Comparison of ENCODE assay signal across 7 cellular contexts in genomic region chr16:54931041-54931756, GRCh38. TPM values are rescaled to one million over a fixed set of nuclear protein-coding genes. Genes with fewer than 3 reads are reported as not detected.
A peak's percentile ranks its signal among the peaks of the same experiment; 100 is the strongest.
DNase-seq lines count a peak whose midpoint lies in the region; ATAC-seq lines count a peak whose summit lies in the region.

No MANE protein-coding gene starts in this region.

- H3K4me1 ChIP-seq in ES-I3 (ENCODE audit: insufficient read depth, low read length) (no peaks in the 10 kb centered on the region; the same call in none of the 2 replicates), iPS DF 6.9 (ENCODE audit: control insufficient read depth, insufficient read depth, low read length) (0 out of 2 replicates have a peak, but pooled peaks cover 3% of the 10 kb centered on the region)

- H3K27ac ChIP-seq in iPS DF 6.9 (ENCODE audit: low read length): no peak overlapping the region

- peaks cover 51% of the 10 kb centered on the region for H3K27me3 ChIP-seq in iPS DF 6.9 (ENCODE audit: control insufficient read depth, insufficient read depth, low read length)

- peaks cover 23% of the 10 kb centered on the region for H3K4me1 Mint-ChIP-seq in activated T-helper 2 cell treated with anti-CD3 and anti-CD28 coated beads, Interferon-gamma antibody, Interleukin-2, Interleukin-4, amounts not matched to agents 10 μg/mL and 5 μg/mL and 100 μg/mL, durations not matched to agents 14 hours and 24 hours and 36 hours (ENCODE audit: low read depth)
- peaks cover 44% of the 10 kb centered on the region for H3K4me1 Mint-ChIP-seq in stimulated activated effector memory CD8-positive, alpha-beta T cell treated with anti-CD3 and anti-CD28 coated beads, Interleukin-12 subunit alpha, Interleukin-12 subunit beta, amount 100 ng/mL, for 72 hours

- H3K9me3 Mint-ChIP-seq in activated T-helper 2 cell treated with anti-CD3 and anti-CD28 coated beads, Interferon-gamma antibody, Interleukin-2, Interleukin-4, amounts not matched to agents 10 μg/mL and 5 μg/mL and 100 μg/mL, durations not matched to agents 14 hours and 24 hours and 36 hours: peaks cover 17% of the 10 kb centered on the region
- H3K9me3 Mint-ChIP-seq in stimulated activated effector memory CD8-positive, alpha-beta T cell treated with anti-CD3 and anti-CD28 coated beads, Interleukin-12 subunit alpha, Interleukin-12 subunit beta, amount 100 ng/mL, for 72 hours: no peaks in the 10 kb centered on the region

- peak overlapping the region; percentile 40; the same call in 1 of the 2 replicates for H3K4me3 ChIP-seq in iPS DF 6.9 (ENCODE audit: low read length)

- WGBS in iPS DF 6.9 (ENCODE audit: insufficient coverage, insufficient read length): no CpG with 5 or more reads among the region's 88 CpGs

- ATAC-seq in stimulated activated effector memory CD8-positive, alpha-beta T cell treated with anti-CD3 and anti-CD28 coated beads, Interleukin-12 subunit alpha, Interleukin-12 subunit beta, amount 100 ng/mL, for 72 hours: no peak
- ATAC-seq in GM21423 (IDR thresholded peaks at IDR 0.05; ENCODE audit: unreplicated experiment) (no peak), GM21526 (IDR thresholded peaks at IDR 0.05; ENCODE audit: low FRiP score, unreplicated experiment) (no peak)

- DNase-seq in LHCN-M2 (ENCODE audit: low read depth) (peak; percentile 55), iPS DF 6.9 (ENCODE audit: low read depth, low spot score) (no peak)
- peak; percentile 19 for DNase-seq in activated T-helper 2 cell treated with anti-CD3 and anti-CD28 coated beads, Interferon-gamma antibody, Interleukin-2, Interleukin-4, amounts not matched to agents 10 μg/mL and 5 μg/mL and 100 μg/mL, durations not matched to agents 14 hours and 24 hours and 36 hours (ENCODE audit: low spot score)
- no peak for DNase-seq in stimulated activated effector memory CD8-positive, alpha-beta T cell treated with anti-CD3 and anti-CD28 coated beads, Interleukin-12 subunit alpha, Interleukin-12 subunit beta, amount 100 ng/mL, for 72 hours (ENCODE audit: low spot score in 2 of 2)

- H3K4me3 Mint-ChIP-seq in activated T-helper 2 cell treated with anti-CD3 and anti-CD28 coated beads, Interferon-gamma antibody, Interleukin-2, Interleukin-4, amounts not matched to agents 10 μg/mL and 5 μg/mL and 100 μg/mL, durations not matched to agents 14 hours and 24 hours and 36 hours (ENCODE audit: low read depth): peak overlapping the region; percentile 51
- H3K4me3 Mint-ChIP-seq in stimulated activated effector memory CD8-positive, alpha-beta T cell treated with anti-CD3 and anti-CD28 coated beads, Interleukin-12 subunit alpha, Interleukin-12 subunit beta, amount 100 ng/mL, for 72 hours: peak overlapping the region; percentile 77

- H3K27me3 Mint-ChIP-seq in activated T-helper 2 cell treated with anti-CD3 and anti-CD28 coated beads, Interferon-gamma antibody, Interleukin-2, Interleukin-4, amounts not matched to agents 10 μg/mL and 5 μg/mL and 100 μg/mL, durations not matched to agents 14 hours and 24 hours and 36 hours (ENCODE audit: low read depth): peaks cover 74% of the 10 kb centered on the region

- H3K27ac Mint-ChIP-seq in activated T-helper 2 cell treated with anti-CD3 and anti-CD28 coated beads, Interferon-gamma antibody, Interleukin-2, Interleukin-4, amounts not matched to agents 10 μg/mL and 5 μg/mL and 100 μg/mL, durations not matched to agents 14 hours and 24 hours and 36 hours: peak overlapping the region; percentile 61
- no peak overlapping the region for H3K27ac Mint-ChIP-seq in stimulated activated effector memory CD8-positive, alpha-beta T cell treated with anti-CD3 and anti-CD28 coated beads, Interleukin-12 subunit alpha, Interleukin-12 subunit beta, amount 100 ng/mL, for 72 hours

- H3K36me3 Mint-ChIP-seq in activated T-helper 2 cell treated with anti-CD3 and anti-CD28 coated beads, Interferon-gamma antibody, Interleukin-2, Interleukin-4, amounts not matched to agents 10 μg/mL and 5 μg/mL and 100 μg/mL, durations not matched to agents 14 hours and 24 hours and 36 hours (ENCODE audit: low read depth): peaks cover 19% of the 10 kb centered on the region
- H3K36me3 Mint-ChIP-seq in stimulated activated effector memory CD8-positive, alpha-beta T cell treated with anti-CD3 and anti-CD28 coated beads, Interleukin-12 subunit alpha, Interleukin-12 subunit beta, amount 100 ng/mL, for 72 hours: peaks cover 31% of the 10 kb centered on the region

- H3K9me3 ChIP-seq in ES-I3 (ENCODE audit: control insufficient read depth, insufficient read depth, low read length): no peaks in the 10 kb centered on the region
- H3K9me3 ChIP-seq in iPS DF 6.9 (ENCODE audit: control insufficient read depth, insufficient read depth, low read length): no peaks in the 10 kb centered on the region

- H3K9ac ChIP-seq in ES-I3 (ENCODE audit: low read depth, low read length): peak overlapping the region; percentile 48

- intact Hi-C loops in activated T-helper 2 cell treated with anti-CD3 and anti-CD28 coated beads, Interferon-gamma antibody, Interleukin-2, Interleukin-4, amounts not matched to agents 10 μg/mL and 5 μg/mL and 100 μg/mL, durations not matched to agents 14 hours and 24 hours and 36 hours (cut with micrococcal nuclease): loop anchor here (10.0 kb wide), 2 partner anchors 1156 to 1376 kb away; no protein-coding TSS in a partner anchor

- H3K36me3 ChIP-seq in ES-I3 (ENCODE audit: insufficient read depth, low read length) (no peaks in the 10 kb centered on the region), iPS DF 6.9 (ENCODE audit: control insufficient read depth, insufficient read depth, low read length) (no peaks in the 10 kb centered on the region)

RNA-seq across cellular contexts. Expression of gene IRX5, which starts 0.5 kb away (rescaled TPM):
- 13.1 and 14.6 TPM in 2 replicates for total RNA-seq in LHCN-M2 (2014; rRNA removed)
- polyA plus RNA-seq in LHCN-M2 (2012): 6.0 TPM
- total RNA-seq in activated T-helper 2 cell treated with anti-CD3 and anti-CD28 coated beads, Interferon-gamma antibody, Interleukin-2, Interleukin-4, amounts not matched to agents 10 μg/mL and 5 μg/mL and 100 μg/mL, durations not matched to agents 14 hours and 24 hours and 36 hours: 0.34 and 0.57 TPM in 2 replicates

Comparison
In these comparisons a context has a peak if more than half of its experiments do, and no peak if none do; other contexts are left out.
1. DNase-seq: peak in LHCN-M2 (single experiment) and activated T-helper 2 cell treated with anti-CD3 and anti-CD28 coated beads, Interferon-gamma antibody, Interleukin-2, Interleukin-4, amounts not matched to agents 10 μg/mL and 5 μg/mL and 100 μg/mL, durations not matched to agents 14 hours and 24 hours and 36 hours (single experiment); none in iPS DF 6.9 (single experiment) and stimulated activated effector memory CD8-positive, alpha-beta T cell treated with anti-CD3 and anti-CD28 coated beads, Interleukin-12 subunit alpha, Interleukin-12 subunit beta, amount 100 ng/mL, for 72 hours (0 of 2).